Comparison of ENCODE assay signal across 27 cellular contexts in the genomic region with DNA sequence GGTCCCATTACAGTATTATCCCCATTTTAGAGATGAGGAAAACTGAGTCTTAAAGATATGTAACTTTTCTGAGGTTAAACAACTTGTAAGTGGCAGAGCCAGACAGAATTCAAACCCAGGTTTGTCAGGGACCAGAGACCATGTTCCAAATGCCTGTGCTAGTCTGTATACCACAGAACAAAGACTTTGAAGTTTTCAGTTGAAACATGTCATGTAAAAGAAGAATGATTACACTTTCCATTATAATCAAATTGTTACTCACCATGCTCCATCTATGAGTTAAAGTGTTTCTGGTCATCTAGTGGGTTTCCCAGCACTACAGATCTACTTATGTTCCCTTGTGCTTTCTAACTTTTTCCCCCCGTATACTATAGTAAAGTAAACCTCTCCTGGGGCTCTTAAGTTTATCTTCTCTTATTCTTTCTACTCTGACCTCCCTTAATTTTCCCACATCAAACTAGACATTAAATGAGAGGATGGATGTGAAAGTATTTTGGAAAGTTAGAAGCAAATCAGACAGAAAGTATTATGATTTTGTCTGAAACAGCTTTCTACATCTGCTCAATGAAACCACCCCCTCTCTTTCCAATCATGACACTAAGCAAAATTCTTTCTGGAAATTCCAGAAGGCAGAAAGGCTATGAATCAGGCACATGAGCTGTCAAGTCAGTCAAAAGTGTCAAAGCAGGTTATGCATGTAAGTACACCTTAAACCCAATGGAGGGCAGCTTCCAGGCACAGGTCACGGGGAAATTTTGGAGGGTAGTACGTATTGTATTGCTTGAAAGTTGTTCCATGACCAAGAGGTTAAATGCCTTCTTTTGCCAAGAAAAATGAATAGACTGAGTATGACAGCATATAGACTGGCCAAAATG.
A peak's percentile ranks its signal among the peaks of the same experiment; 100 is the strongest.
DNase-seq lines count a peak whose midpoint lies in the region; FAIRE-seq and TF ChIP-seq lines count a peak whose summit lies in the region.
"Had no signal": no experiment of that assay in that cellular context is flagged by ENCODE, and none has a peak within 500 bp of the region (broad histone marks: within the 10 kb centered on the region; RNA-seq: fewer than 3 reads in every experiment).

No MANE protein-coding gene starts in this region.

- intact Hi-C loops in activated naive CD4-positive, alpha-beta T cell treated with anti-CD3 and anti-CD28 coated beads for 36 hours (cut with micrococcal nuclease): no loop called here
- intact Hi-C loops in posterior vena cava (cut with DNase I): loop anchor here in 1 of 2 donors (1.0 kb wide), 1 partner anchor 27 kb away; no protein-coding TSS in a partner anchor

- H3K36me3 Mint-ChIP-seq in activated naive CD4-positive, alpha-beta T cell treated with anti-CD3 and anti-CD28 coated beads for 36 hours (ENCODE audit: low read depth): no peaks in the 10 kb centered on the region
- no peaks in the 10 kb centered on the region for H3K36me3 Mint-ChIP-seq in astrocyte (ENCODE audit: low read depth, unreplicated experiment)
- no peaks in the 10 kb centered on the region for H3K36me3 Mint-ChIP-seq in progenitor cell of endocrine pancreas (ENCODE audit: insufficient read depth)
- H3K36me3 Mint-ChIP-seq: activated naive CD8-positive, alpha-beta T cell treated with anti-CD3 and anti-CD28 coated beads, Interleukin-2, amount 10 ng/mL, durations not matched to agents 7 days and 5 days; immature natural killer cell; naive B cell had no signal

- no peak overlapping the region for H3K4me3 Mint-ChIP-seq in activated naive CD4-positive, alpha-beta T cell treated with anti-CD3 and anti-CD28 coated beads for 36 hours
- H3K4me3 Mint-ChIP-seq in astrocyte (ENCODE audit: unreplicated experiment): no peak overlapping the region
- H3K4me3 Mint-ChIP-seq in progenitor cell of endocrine pancreas (ENCODE audit: low read depth): no peak overlapping the region
- H3K4me3 Mint-ChIP-seq: activated B cell treated with CpG ODN at 0.5 μM for 24 hours; activated naive CD8-positive, alpha-beta T cell treated with anti-CD3 and anti-CD28 coated beads, Interleukin-2, amount 10 ng/mL, durations not matched to agents 7 days and 5 days; immature natural killer cell; naive B cell; T-helper 2 cell treated with Interferon-gamma antibody and Interleukin-4, amounts not matched to agents 5 μg/mL and 100 μg/mL, for 36 hours had no signal

- H3K36me3 ChIP-seq in astrocyte (ENCODE audit: insufficient read depth, low read length): no peaks in the 10 kb centered on the region
- H3K36me3 ChIP-seq: BLaER1, left ventricle myocardium inferior, upper lobe of left lung had no signal

- H3K4me2 ChIP-seq in astrocyte (ENCODE audit: low read length): no peak overlapping the region
- H3K4me2 ChIP-seq: BLaER1 had no signal

- H3K4me1 ChIP-seq in astrocyte (ENCODE audit: insufficient read depth, low read length): no peaks in the 10 kb centered on the region
- H3K4me1 ChIP-seq: BLaER1, left ventricle myocardium inferior, upper lobe of left lung had no signal

- H3K27me3 ChIP-seq in astrocyte (ENCODE audit: insufficient read depth, low read length): no peaks in the 10 kb centered on the region
- H3K27me3 ChIP-seq: BLaER1, upper lobe of left lung had no signal

- no peak overlapping the region for H3K4me3 ChIP-seq in astrocyte (ENCODE audit: insufficient read depth, low read depth, low read length)
- H3K4me3 ChIP-seq: BLaER1, dorsolateral prefrontal cortex, left ventricle myocardium inferior, upper lobe of left lung had no signal

- peak overlapping the region; percentile 32 for H3K27ac Mint-ChIP-seq in activated naive CD4-positive, alpha-beta T cell treated with anti-CD3 and anti-CD28 coated beads for 36 hours
- H3K27ac Mint-ChIP-seq in astrocyte (ENCODE audit: unreplicated experiment) (peak overlapping the region; percentile 54), progenitor cell of endocrine pancreas (peak overlapping the region; percentile 54)
- H3K27ac Mint-ChIP-seq: activated B cell treated with CpG ODN at 0.5 μM for 24 hours; activated naive CD8-positive, alpha-beta T cell treated with anti-CD3 and anti-CD28 coated beads, Interleukin-2, amount 10 ng/mL, durations not matched to agents 7 days and 5 days; immature natural killer cell; naive B cell; T-helper 2 cell treated with Interferon-gamma antibody and Interleukin-4, amounts not matched to agents 5 μg/mL and 100 μg/mL, for 36 hours had no signal

- peak; percentile 7 for DNase-seq in activated naive CD4-positive, alpha-beta T cell treated with anti-CD3 and anti-CD28 coated beads for 36 hours
- no peak for DNase-seq in activated naive CD4-positive, alpha-beta T cell treated with anti-CD3 and anti-CD28 coated beads, Interleukin-2, amount 50 U/mL, for 16 hours
- peak; percentile 24 for DNase-seq in NCI-H226
- no peak for DNase-seq in astrocyte (ENCODE audit: low read depth)
- DNase-seq in progenitor cell of endocrine pancreas (ENCODE audit: low spot score, unreplicated experiment): no peak
- no peak for DNase-seq in NCI-H1694 treated with DMSO at 0.1 percent for 48 hours (lab: John Stamatoyannopoulos, UW)
- DNase-seq in posterior vena cava (ENCODE audit: low spot score): no peak
- DNase-seq: activated B cell treated with CpG ODN at 0.5 μM for 24 hours; activated naive CD8-positive, alpha-beta T cell treated with anti-CD3 and anti-CD28 coated beads, Interleukin-2, amount 10 ng/mL, durations not matched to agents 7 days and 5 days; cerebellar nuclear complex; DMS153; dorsolateral prefrontal cortex; H7; hypothalamus; immature natural killer cell; left ventricle myocardium inferior; naive B cell; NCI-H2171 treated with DMSO at 0.1 percent for 48 hours; NCI-H524 treated with DMSO at 0.1 percent for 48 hours; NK-92 treated with Interleukin-12 subunit alpha and Interleukin-12 subunit beta, amount 100 ng/mL, for 24 hours; nucleus accumbens; PC-3; SHP77; substantia nigra; upper lobe of left lung had no signal

- CTCF ChIA-PET in activated naive CD4-positive, alpha-beta T cell treated with anti-CD3 and anti-CD28 coated beads for 36 hours (lab: Charles Lee): no interaction called here

- no peak for TF ChIP-seq CTCF in astrocyte (IDR thresholded peaks at IDR 0.05; ENCODE audit: insufficient read depth, low read depth, low read length)
- TF ChIP-seq CTCF in progenitor cell of endocrine pancreas (IDR thresholded peaks at IDR 0.05; ENCODE audit: unreplicated experiment): no peak

- FAIRE-seq in astrocyte (lab: Jason Lieb, UNC): no peak

- H3K9ac ChIP-seq in astrocyte (ENCODE audit: low read length): no peak overlapping the region
- H3K9ac ChIP-seq: BLaER1 had no signal

- no peaks in the 10 kb centered on the region for H4K20me1 ChIP-seq in astrocyte (ENCODE audit: insufficient read depth, low read length)
- H4K20me1 ChIP-seq: BLaER1 had no signal

- H3K4me1 Mint-ChIP-seq in activated naive CD4-positive, alpha-beta T cell treated with anti-CD3 and anti-CD28 coated beads for 36 hours (ENCODE audit: low read depth): peaks cover 11% of the 10 kb centered on the region
- H3K4me1 Mint-ChIP-seq in astrocyte (ENCODE audit: low read depth, unreplicated experiment): peaks cover 12% of the 10 kb centered on the region
- H3K4me1 Mint-ChIP-seq in progenitor cell of endocrine pancreas (ENCODE audit: low read depth): peaks cover 41% of the 10 kb centered on the region
- H3K4me1 Mint-ChIP-seq: activated B cell treated with CpG ODN at 0.5 μM for 24 hours; activated naive CD8-positive, alpha-beta T cell treated with anti-CD3 and anti-CD28 coated beads, Interleukin-2, amount 10 ng/mL, durations not matched to agents 7 days and 5 days; immature natural killer cell; naive B cell had no signal

- no peaks in the 10 kb centered on the region for H3K9me3 Mint-ChIP-seq in activated naive CD4-positive, alpha-beta T cell treated with anti-CD3 and anti-CD28 coated beads for 36 hours
- no peaks in the 10 kb centered on the region for H3K9me3 Mint-ChIP-seq in astrocyte (ENCODE audit: unreplicated experiment)
- H3K9me3 Mint-ChIP-seq in progenitor cell of endocrine pancreas (ENCODE audit: low read depth): no peaks in the 10 kb centered on the region
- H3K9me3 Mint-ChIP-seq: activated B cell treated with CpG ODN at 0.5 μM for 24 hours; activated naive CD8-positive, alpha-beta T cell treated with anti-CD3 and anti-CD28 coated beads, Interleukin-2, amount 10 ng/mL, durations not matched to agents 7 days and 5 days; naive B cell; T-helper 2 cell treated with Interferon-gamma antibody and Interleukin-4, amounts not matched to agents 5 μg/mL and 100 μg/mL, for 36 hours had no signal

- H3K27ac ChIP-seq in astrocyte (ENCODE audit: low read depth, low read length): no peak overlapping the region
- H3K27ac ChIP-seq: BLaER1, dorsolateral prefrontal cortex, left ventricle myocardium inferior, upper lobe of left lung had no signal

- no peaks in the 10 kb centered on the region for H3K9me3 ChIP-seq in astrocyte (ENCODE audit: insufficient read depth, low read depth, low read length)
- H3K9me3 ChIP-seq: BLaER1, left ventricle myocardium inferior, upper lobe of left lung had no signal

- no peak overlapping the region for H2AFZ ChIP-seq in astrocyte (ENCODE audit: low read depth, low read length)

- H3K27me3 Mint-ChIP-seq in activated naive CD4-positive, alpha-beta T cell treated with anti-CD3 and anti-CD28 coated beads for 36 hours (ENCODE audit: low read depth): peaks cover 7% of the 10 kb centered on the region
- H3K27me3 Mint-ChIP-seq in astrocyte (ENCODE audit: low read depth, unreplicated experiment) (peaks cover 9% of the 10 kb centered on the region), progenitor cell of endocrine pancreas (peaks cover 6% of the 10 kb centered on the region)

- no peaks in the 10 kb centered on the region for H3K79me2 ChIP-seq in astrocyte (ENCODE audit: insufficient read depth, low read length)

Comparison
In these comparisons a context has a peak if more than half of its experiments do, and no peak if none do; other contexts are left out.
1. DNase-seq: peak in activated naive CD4-positive, alpha-beta T cell treated with anti-CD3 and anti-CD28 coated beads for 36 hours (single experiment) and NCI-H226 (single experiment); none in activated naive CD4-positive, alpha-beta T cell treated with anti-CD3 and anti-CD28 coated beads, Interleukin-2, amount 50 U/mL, for 16 hours (single experiment), astrocyte (single experiment), progenitor cell of endocrine pancreas (single experiment), NCI-H1694 treated with DMSO at 0.1 percent for 48 hours (single experiment) and posterior vena cava (single experiment).
2. Peak in every context shown above with its lines, with median percentiles within 50 percentile points of each other: H3K27ac Mint-ChIP-seq.